ENCODE assay signal across 8 cellular contexts in the genomic region with DNA sequence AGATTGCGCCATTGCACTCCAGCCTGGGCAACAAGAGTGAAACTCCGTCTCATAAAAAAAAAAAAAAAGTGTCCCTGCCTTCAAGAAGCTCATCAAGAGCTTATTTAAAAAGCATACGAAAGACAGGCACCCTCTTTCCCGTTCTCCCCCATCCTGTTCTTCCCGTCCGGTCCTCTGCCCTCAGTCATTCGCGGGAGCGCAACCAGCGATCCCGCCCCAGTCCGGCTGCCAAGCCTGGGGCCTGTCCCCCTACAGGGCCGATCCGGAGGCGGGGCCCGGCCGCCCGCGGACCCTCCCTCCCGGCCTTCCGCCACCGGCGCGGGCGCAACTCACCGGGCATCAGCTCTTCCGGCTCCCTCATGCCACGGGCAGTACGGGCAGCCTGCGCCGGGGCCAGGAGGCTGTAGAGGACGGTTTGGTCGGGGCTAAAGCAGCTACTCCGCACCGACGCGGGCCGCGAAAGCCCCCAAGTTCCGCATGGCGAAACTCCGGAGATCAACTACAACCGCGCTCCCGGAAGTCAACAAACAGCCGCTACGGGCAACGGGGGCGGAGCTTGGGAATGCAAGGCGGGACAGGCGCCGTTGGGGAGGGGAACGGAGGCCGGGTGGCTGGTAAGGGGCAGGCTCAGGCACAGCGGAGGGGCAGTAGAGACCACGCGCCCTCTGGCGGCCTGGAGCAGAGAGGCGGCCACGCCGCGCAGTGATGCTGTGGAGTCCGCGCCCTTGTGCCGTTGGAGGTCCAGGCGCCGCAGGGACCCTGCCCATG. TPM values are rescaled to one million over a fixed set of nuclear protein-coding genes. Genes with fewer than 3 reads are reported as not detected.
DNase-seq lines count a peak whose midpoint lies in the region; ATAC-seq lines count a peak whose summit lies in the region.

A gene with protein sequence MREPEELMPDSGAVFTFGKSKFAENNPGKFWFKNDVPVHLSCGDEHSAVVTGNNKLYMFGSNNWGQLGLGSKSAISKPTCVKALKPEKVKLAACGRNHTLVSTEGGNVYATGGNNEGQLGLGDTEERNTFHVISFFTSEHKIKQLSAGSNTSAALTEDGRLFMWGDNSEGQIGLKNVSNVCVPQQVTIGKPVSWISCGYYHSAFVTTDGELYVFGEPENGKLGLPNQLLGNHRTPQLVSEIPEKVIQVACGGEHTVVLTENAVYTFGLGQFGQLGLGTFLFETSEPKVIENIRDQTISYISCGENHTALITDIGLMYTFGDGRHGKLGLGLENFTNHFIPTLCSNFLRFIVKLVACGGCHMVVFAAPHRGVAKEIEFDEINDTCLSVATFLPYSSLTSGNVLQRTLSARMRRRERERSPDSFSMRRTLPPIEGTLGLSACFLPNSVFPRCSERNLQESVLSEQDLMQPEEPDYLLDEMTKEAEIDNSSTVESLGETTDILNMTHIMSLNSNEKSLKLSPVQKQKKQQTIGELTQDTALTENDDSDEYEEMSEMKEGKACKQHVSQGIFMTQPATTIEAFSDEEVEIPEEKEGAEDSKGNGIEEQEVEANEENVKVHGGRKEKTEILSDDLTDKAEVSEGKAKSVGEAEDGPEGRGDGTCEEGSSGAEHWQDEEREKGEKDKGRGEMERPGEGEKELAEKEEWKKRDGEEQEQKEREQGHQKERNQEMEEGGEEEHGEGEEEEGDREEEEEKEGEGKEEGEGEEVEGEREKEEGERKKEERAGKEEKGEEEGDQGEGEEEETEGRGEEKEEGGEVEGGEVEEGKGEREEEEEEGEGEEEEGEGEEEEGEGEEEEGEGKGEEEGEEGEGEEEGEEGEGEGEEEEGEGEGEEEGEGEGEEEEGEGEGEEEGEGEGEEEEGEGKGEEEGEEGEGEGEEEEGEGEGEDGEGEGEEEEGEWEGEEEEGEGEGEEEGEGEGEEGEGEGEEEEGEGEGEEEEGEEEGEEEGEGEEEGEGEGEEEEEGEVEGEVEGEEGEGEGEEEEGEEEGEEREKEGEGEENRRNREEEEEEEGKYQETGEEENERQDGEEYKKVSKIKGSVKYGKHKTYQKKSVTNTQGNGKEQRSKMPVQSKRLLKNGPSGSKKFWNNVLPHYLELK (minus strand): TSS at position 503 of the 768 bp plus-strand sequence. CDS start 142 bp downstream, at position 361.

- H3K27me3 Mint-ChIP-seq in activated T-helper 2 cell treated with anti-CD3 and anti-CD28 coated beads, Interferon-gamma antibody, Interleukin-2, Interleukin-4, amounts not matched to agents 10 μg/mL and 5 μg/mL and 100 μg/mL, durations not matched to agents 14 hours and 24 hours and 36 hours (ENCODE audit: low read depth), result no peaks in the 10 kb centered on the region
- H3K27me3 Mint-ChIP-seq in natural killer cell treated with Interleukin-12 subunit alpha and Interleukin-12 subunit beta and Interleukin-15 and Interleukin-18, amount 100 ng/mL, for 72 hours, result no peaks in the 10 kb centered on the region

- intact Hi-C loops in activated T-helper 2 cell treated with anti-CD3 and anti-CD28 coated beads, Interferon-gamma antibody, Interleukin-2, Interleukin-4, amounts not matched to agents 10 μg/mL and 5 μg/mL and 100 μg/mL, durations not matched to agents 14 hours and 24 hours and 36 hours (cut with micrococcal nuclease), result loop anchor here (5.0 kb wide), 2 partner anchors 400 to 580 kb away; no protein-coding TSS in a partner anchor

- H3K4me3 Mint-ChIP-seq in activated T-helper 2 cell treated with anti-CD3 and anti-CD28 coated beads, Interferon-gamma antibody, Interleukin-2, Interleukin-4, amounts not matched to agents 10 μg/mL and 5 μg/mL and 100 μg/mL, durations not matched to agents 14 hours and 24 hours and 36 hours (ENCODE audit: low read depth), result peak within 1 kb of the TSS; percentile 89
- H3K4me3 Mint-ChIP-seq in natural killer cell treated with Interleukin-12 subunit alpha and Interleukin-12 subunit beta and Interleukin-15 and Interleukin-18, amount 100 ng/mL, for 72 hours, result peak within 1 kb of the TSS; percentile 80

- peak within 1 kb of the TSS; percentile 91 for H3K27ac Mint-ChIP-seq in activated T-helper 2 cell treated with anti-CD3 and anti-CD28 coated beads, Interferon-gamma antibody, Interleukin-2, Interleukin-4, amounts not matched to agents 10 μg/mL and 5 μg/mL and 100 μg/mL, durations not matched to agents 14 hours and 24 hours and 36 hours
- peak within 1 kb of the TSS; percentile 90 to 92 for H3K27ac Mint-ChIP-seq in natural killer cell treated with Interleukin-12 subunit alpha and Interleukin-12 subunit beta and Interleukin-15 and Interleukin-18, amount 100 ng/mL, for 72 hours

- peaks cover 24% of the 10 kb centered on the region for H3K4me1 Mint-ChIP-seq in activated T-helper 2 cell treated with anti-CD3 and anti-CD28 coated beads, Interferon-gamma antibody, Interleukin-2, Interleukin-4, amounts not matched to agents 10 μg/mL and 5 μg/mL and 100 μg/mL, durations not matched to agents 14 hours and 24 hours and 36 hours (ENCODE audit: low read depth)
- H3K4me1 Mint-ChIP-seq in natural killer cell treated with Interleukin-12 subunit alpha and Interleukin-12 subunit beta and Interleukin-15 and Interleukin-18, amount 100 ng/mL, for 72 hours (ENCODE audit: low read depth in 2 of 2), result peaks cover 15 to 23% of the 10 kb centered on the region in 2 donors

- H3K36me3 Mint-ChIP-seq in activated T-helper 2 cell treated with anti-CD3 and anti-CD28 coated beads, Interferon-gamma antibody, Interleukin-2, Interleukin-4, amounts not matched to agents 10 μg/mL and 5 μg/mL and 100 μg/mL, durations not matched to agents 14 hours and 24 hours and 36 hours (ENCODE audit: low read depth), result no peaks in the 10 kb centered on the region
- H3K36me3 Mint-ChIP-seq in natural killer cell treated with Interleukin-12 subunit alpha and Interleukin-12 subunit beta and Interleukin-15 and Interleukin-18, amount 100 ng/mL, for 72 hours, result no peaks in the 10 kb centered on the region

- peak; percentile 97 to 98 for ATAC-seq in natural killer cell treated with Interleukin-12 subunit alpha and Interleukin-12 subunit beta and Interleukin-15 and Interleukin-18, amount 100 ng/mL, for 72 hours

- DNase-seq in EL (peak; percentile 88), GOT3 (lab: John Stamatoyannopoulos, UW) (peak; percentile 79), LHCN-M2 (ENCODE audit: low read depth) (peak; percentile 88), RPMI7951 (ENCODE audit: low read depth) (peak; percentile 93), fibroblast of peridontal ligament (ENCODE audit: extremely low read depth) (peak; percentile 90)
- peak; percentile 87 for DNase-seq in activated T-helper 2 cell treated with anti-CD3 and anti-CD28 coated beads, Interferon-gamma antibody, Interleukin-2, Interleukin-4, amounts not matched to agents 10 μg/mL and 5 μg/mL and 100 μg/mL, durations not matched to agents 14 hours and 24 hours and 36 hours (ENCODE audit: low spot score)
- DNase-seq in natural killer cell treated with Interleukin-12 subunit alpha and Interleukin-12 subunit beta and Interleukin-15 and Interleukin-18, amount 100 ng/mL, for 72 hours (ENCODE audit: low spot score), result peak; percentile 93
- DNase-seq in stimulated activated naive CD4-positive, alpha-beta T cell treated with Interleukin-2 at 50 U/mL for 16 hours (lab: John Stamatoyannopoulos, UW), result peak; percentile 91

- H3K9me3 Mint-ChIP-seq in activated T-helper 2 cell treated with anti-CD3 and anti-CD28 coated beads, Interferon-gamma antibody, Interleukin-2, Interleukin-4, amounts not matched to agents 10 μg/mL and 5 μg/mL and 100 μg/mL, durations not matched to agents 14 hours and 24 hours and 36 hours, result no peaks in the 10 kb centered on the region
- no peaks in the 10 kb centered on the region for H3K9me3 Mint-ChIP-seq in natural killer cell treated with Interleukin-12 subunit alpha and Interleukin-12 subunit beta and Interleukin-15 and Interleukin-18, amount 100 ng/mL, for 72 hours

RNA-seq across cellular contexts. Expression of the gene that starts here (rescaled TPM):
- 16.7 and 19.1 TPM in 2 replicates for total RNA-seq in LHCN-M2 (2014; rRNA removed)
- 1.2 TPM for polyA plus RNA-seq in LHCN-M2 (2012)
- 8.8 and 10.2 TPM in 2 replicates for total RNA-seq in RPMI7951 (2014; rRNA removed; shearing (Covaris generic))
- total RNA-seq in activated T-helper 2 cell treated with anti-CD3 and anti-CD28 coated beads, Interferon-gamma antibody, Interleukin-2, Interleukin-4, amounts not matched to agents 10 μg/mL and 5 μg/mL and 100 μg/mL, durations not matched to agents 14 hours and 24 hours and 36 hours, result 7.3 and 7.7 TPM in 2 replicates
- 10 to 100 TPM; 11.4 to 12.3 TPM for total RNA-seq in natural killer cell treated with Interleukin-12 subunit alpha and Interleukin-12 subunit beta and Interleukin-15 and Interleukin-18, amount 100 ng/mL, for 72 hours

Comparison
In these comparisons a context has a peak if more than half of its experiments do, and no peak if none do; other contexts are left out.
1. Peak in every context shown above with its lines: DNase-seq and ATAC-seq.